In genomic region chr16:23948949-23949392, GRCh38 we compare ENCODE assay signal across 12 cellular contexts.
DNase-seq lines count a peak whose midpoint lies in the region; ATAC-seq and TF ChIP-seq lines count a peak whose summit lies in the region.
"Had no signal": no experiment of that assay in that cellular context is flagged by ENCODE, and none has a peak within 500 bp of the region (broad histone marks: within the 10 kb centered on the region; RNA-seq: fewer than 3 reads in every experiment).

No MANE protein-coding gene starts in this region.

- H3K27me3 Mint-ChIP-seq in activated T-cell treated with anti-CD3 and anti-CD28 coated beads, Interleukin-2, amount 50 U/mL, for 4 hours (ENCODE audit: low read depth), result no peaks in the 10 kb centered on the region
- H3K27me3 Mint-ChIP-seq in naive thymus-derived CD4-positive, alpha-beta T cell, result no peaks in the 10 kb centered on the region

- POLR2A ChIA-PET in naive thymus-derived CD4-positive, alpha-beta T cell (lab: Charles Lee), result interaction anchor here (0.6 to 4.2 kb wide), 13 partner anchors 9 to 123 kb away, joined by 3 to 20 read pairs (median 3); no protein-coding TSS in a partner anchor
- POLR2A ChIA-PET in RWPE1 (lab: Yijun Ruan, JAX; ENCODE audit: low non-redundant PET), result no interaction called here

- ATAC-seq in activated T-cell treated with anti-CD3 and anti-CD28 coated beads, Interleukin-2, amount 50 U/mL, for 4 hours, result peak; percentile 37 to 39
- ATAC-seq in naive thymus-derived CD4-positive, alpha-beta T cell, result peak; percentile 82
- ATAC-seq in GM21381 (IDR thresholded peaks at IDR 0.05; ENCODE audit: unreplicated experiment) (no peak), HG02973 (IDR thresholded peaks at IDR 0.05; ENCODE audit: unreplicated experiment) (no peak), HG03159 (IDR thresholded peaks at IDR 0.05; ENCODE audit: unreplicated experiment) (no peak)

- no peaks in the 10 kb centered on the region for H3K27me3 ChIP-seq in naive thymus-derived CD4-positive, alpha-beta T cell (ENCODE audit: control insufficient read depth in 2 of 2, insufficient read depth in 2 of 2, low read length in 2 of 2)
- H3K27me3 ChIP-seq: BLaER1 treated with 17β-estradiol and CSF1 and Interleukin-3, amounts not matched to agents 10 nM and 100 nM; thyroid gland had no signal

- intact Hi-C loops in naive thymus-derived CD4-positive, alpha-beta T cell (cut with micrococcal nuclease), result loop anchor here (1.0 to 5.0 kb wide), 6 partner anchors 11 to 87 kb away; no protein-coding TSS in a partner anchor

- no peaks in the 10 kb centered on the region for H3K36me3 ChIP-seq in naive thymus-derived CD4-positive, alpha-beta T cell (ENCODE audit: control insufficient read depth in 2 of 3, insufficient read depth in 3 of 3, low read length in 3 of 3)
- H3K36me3 ChIP-seq: thyroid gland had no signal

- H3K9me3 Mint-ChIP-seq in activated T-cell treated with anti-CD3 and anti-CD28 coated beads, Interleukin-2, amount 50 U/mL, for 4 hours, result no peaks in the 10 kb centered on the region
- H3K9me3 Mint-ChIP-seq in naive thymus-derived CD4-positive, alpha-beta T cell, result peaks cover 0 to 3% (median 0%) of the 10 kb centered on the region in 11 donors

- TF ChIP-seq CTCF in RWPE1 (conservative IDR thresholded peaks at IDR 0.05; ENCODE audit: low read depth), result no peak

- peaks cover 62 to 67% of the 10 kb centered on the region in 2 donors for H3K4me1 ChIP-seq in naive thymus-derived CD4-positive, alpha-beta T cell (ENCODE audit: control insufficient read depth in 2 of 2, insufficient read depth in 2 of 2, low read length in 2 of 2)
- H3K4me1 ChIP-seq: thyroid gland had no signal

- DNase-seq in DMS153 treated with DMSO at 0.1 percent for 48 hours (lab: John Stamatoyannopoulos, UW; ENCODE audit: unreplicated experiment) (peak; percentile 69), RPMI8226 (peak; percentile 99), RWPE1 (ENCODE audit: low spot score) (no peak)
- peak; percentile 57 for DNase-seq in activated T-cell treated with anti-CD3 and anti-CD28 coated beads, Interleukin-2, amount 50 U/mL, for 4 hours
- DNase-seq in naive thymus-derived CD4-positive, alpha-beta T cell, result peak; percentile 13 to 84 (median 73)
- DNase-seq: foreskin fibroblast had no signal

- peaks cover 96% of the 10 kb centered on the region for H3K4me1 Mint-ChIP-seq in activated T-cell treated with anti-CD3 and anti-CD28 coated beads, Interleukin-2, amount 50 U/mL, for 4 hours (ENCODE audit: low read depth)
- peaks cover 70 to 95% (median 92%) of the 10 kb centered on the region in 7 donors for H3K4me1 Mint-ChIP-seq in naive thymus-derived CD4-positive, alpha-beta T cell

- peak overlapping the region; percentile 90 to 99 (median 91) for H3K27ac Mint-ChIP-seq in naive thymus-derived CD4-positive, alpha-beta T cell

- peak overlapping the region; percentile 34 for H3K4me3 ChIP-seq in naive thymus-derived CD4-positive, alpha-beta T cell (ENCODE audit: low read length)
- H3K4me3 ChIP-seq: BLaER1 treated with 17β-estradiol and CSF1 and Interleukin-3, amounts not matched to agents 10 nM and 100 nM; lung; thyroid gland had no signal

- H3K36me3 Mint-ChIP-seq in activated T-cell treated with anti-CD3 and anti-CD28 coated beads, Interleukin-2, amount 50 U/mL, for 4 hours (ENCODE audit: insufficient read depth), result no peaks in the 10 kb centered on the region
- peaks cover 0 to 13% (median 0%) of the 10 kb centered on the region in 5 donors for H3K36me3 Mint-ChIP-seq in naive thymus-derived CD4-positive, alpha-beta T cell

- H3K27ac ChIP-seq in naive thymus-derived CD4-positive, alpha-beta T cell (ENCODE audit: low read depth, low read length), result peak overlapping the region; percentile 68
- no peak overlapping the region for H3K27ac ChIP-seq in RWPE1
- H3K27ac ChIP-seq: thyroid gland had no signal

- peak overlapping the region; percentile 67 for H3K4me3 Mint-ChIP-seq in activated T-cell treated with anti-CD3 and anti-CD28 coated beads, Interleukin-2, amount 50 U/mL, for 4 hours
- peak overlapping the region; percentile 62 to 84 (median 78) for H3K4me3 Mint-ChIP-seq in naive thymus-derived CD4-positive, alpha-beta T cell

- CTCF ChIA-PET in naive thymus-derived CD4-positive, alpha-beta T cell (lab: Charles Lee), result interaction anchor here (0.9 to 2.0 kb wide), 3 partner anchors 61 to 71 kb away, joined by 3 to 20 read pairs (median 3); no protein-coding TSS in a partner anchor
- CTCF ChIA-PET in RWPE1 (lab: Yijun Ruan, JAX), result no interaction called here

- H3K9me3 ChIP-seq in naive thymus-derived CD4-positive, alpha-beta T cell (ENCODE audit: control insufficient read depth in 2 of 3, low read length in 3 of 3), result no peaks in the 10 kb centered on the region
- H3K9me3 ChIP-seq: BLaER1 treated with 17β-estradiol and CSF1 and Interleukin-3, amounts not matched to agents 10 nM and 100 nM; thyroid gland had no signal

Comparison
In these comparisons a context has a peak if more than half of its experiments do, and no peak if none do; other contexts are left out.
1. ATAC-seq: peak in activated T-cell treated with anti-CD3 and anti-CD28 coated beads, Interleukin-2, amount 50 U/mL, for 4 hours (2 of 2) and naive thymus-derived CD4-positive, alpha-beta T cell (single experiment); none in GM21381 (single experiment), HG02973 (single experiment) and HG03159 (single experiment).